ENCODE assay signal across 1 cellular context in the genomic region with DNA sequence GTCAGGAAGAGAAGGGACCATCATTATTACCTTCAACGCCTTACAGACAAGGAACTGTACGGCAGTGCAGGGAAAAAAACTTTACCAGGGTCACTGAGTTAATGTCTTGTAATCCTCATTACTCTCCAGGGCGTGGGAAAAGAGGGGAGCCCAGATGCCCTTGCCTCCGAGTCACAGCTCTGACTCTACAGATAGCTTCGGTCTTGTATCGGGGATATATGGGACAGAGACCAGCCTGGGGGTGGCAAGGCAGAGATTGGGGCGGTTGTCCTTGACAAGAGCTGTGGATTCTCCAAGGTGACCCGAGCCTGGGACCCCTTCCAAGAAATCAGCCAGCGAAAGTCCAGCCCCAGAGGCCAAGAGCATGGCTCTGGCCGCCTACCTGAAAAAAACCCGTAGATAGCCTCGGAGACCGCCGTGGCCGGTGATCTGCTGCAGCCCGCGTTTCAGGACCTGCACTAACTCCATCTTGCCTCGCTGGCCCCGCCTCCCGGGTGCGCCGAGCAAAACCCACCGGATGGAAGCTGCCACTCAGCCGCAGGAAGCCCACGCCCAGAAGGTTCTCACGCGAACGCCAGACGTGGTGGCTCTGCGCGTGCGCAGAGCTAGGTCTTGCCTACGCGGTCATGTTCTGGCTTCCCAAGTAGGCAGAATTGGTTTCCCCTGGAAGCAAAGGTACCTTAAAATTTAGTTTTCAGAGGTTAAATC.
TF ChIP-seq lines count a peak whose summit lies in the region.

A gene (minus strand): TSS at position 485 of the 708 bp plus-strand sequence. CDS start 17 bp downstream, at position 468.

TF ChIP-seq in HEK293, 187 proteins besides CTCF, POLR2A, EP300 and RAD21 (continued from another document and continues in another):
- TF ChIP-seq, protein P1, sequence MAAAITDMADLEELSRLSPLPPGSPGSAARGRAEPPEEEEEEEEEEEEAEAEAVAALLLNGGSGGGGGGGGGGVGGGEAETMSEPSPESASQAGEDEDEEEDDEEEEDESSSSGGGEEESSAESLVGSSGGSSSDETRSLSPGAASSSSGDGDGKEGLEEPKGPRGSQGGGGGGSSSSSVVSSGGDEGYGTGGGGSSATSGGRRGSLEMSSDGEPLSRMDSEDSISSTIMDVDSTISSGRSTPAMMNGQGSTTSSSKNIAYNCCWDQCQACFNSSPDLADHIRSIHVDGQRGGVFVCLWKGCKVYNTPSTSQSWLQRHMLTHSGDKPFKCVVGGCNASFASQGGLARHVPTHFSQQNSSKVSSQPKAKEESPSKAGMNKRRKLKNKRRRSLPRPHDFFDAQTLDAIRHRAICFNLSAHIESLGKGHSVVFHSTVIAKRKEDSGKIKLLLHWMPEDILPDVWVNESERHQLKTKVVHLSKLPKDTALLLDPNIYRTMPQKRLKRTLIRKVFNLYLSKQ (tag by site-specific recombination; IDR thresholded peaks at IDR 0.05; ENCODE audit: borderline replicate concordance) = no peak
- peak; percentile 38; the same call in 1 of the 2 replicates for TF ChIP-seq TRIM28 (IDR thresholded peaks at IDR 0.05; ENCODE audit: borderline replicate concordance, low read length)
- TF ChIP-seq, protein P2, sequence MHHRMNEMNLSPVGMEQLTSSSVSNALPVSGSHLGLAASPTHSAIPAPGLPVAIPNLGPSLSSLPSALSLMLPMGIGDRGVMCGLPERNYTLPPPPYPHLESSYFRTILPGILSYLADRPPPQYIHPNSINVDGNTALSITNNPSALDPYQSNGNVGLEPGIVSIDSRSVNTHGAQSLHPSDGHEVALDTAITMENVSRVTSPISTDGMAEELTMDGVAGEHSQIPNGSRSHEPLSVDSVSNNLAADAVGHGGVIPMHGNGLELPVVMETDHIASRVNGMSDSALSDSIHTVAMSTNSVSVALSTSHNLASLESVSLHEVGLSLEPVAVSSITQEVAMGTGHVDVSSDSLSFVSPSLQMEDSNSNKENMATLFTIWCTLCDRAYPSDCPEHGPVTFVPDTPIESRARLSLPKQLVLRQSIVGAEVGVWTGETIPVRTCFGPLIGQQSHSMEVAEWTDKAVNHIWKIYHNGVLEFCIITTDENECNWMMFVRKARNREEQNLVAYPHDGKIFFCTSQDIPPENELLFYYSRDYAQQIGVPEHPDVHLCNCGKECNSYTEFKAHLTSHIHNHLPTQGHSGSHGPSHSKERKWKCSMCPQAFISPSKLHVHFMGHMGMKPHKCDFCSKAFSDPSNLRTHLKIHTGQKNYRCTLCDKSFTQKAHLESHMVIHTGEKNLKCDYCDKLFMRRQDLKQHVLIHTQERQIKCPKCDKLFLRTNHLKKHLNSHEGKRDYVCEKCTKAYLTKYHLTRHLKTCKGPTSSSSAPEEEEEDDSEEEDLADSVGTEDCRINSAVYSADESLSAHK (tag by site-specific recombination; IDR thresholded peaks at IDR 0.05) = 0 out of 2 replicates have a peak, but pooled peaks have one; percentile 37
- TF ChIP-seq, protein P3, sequence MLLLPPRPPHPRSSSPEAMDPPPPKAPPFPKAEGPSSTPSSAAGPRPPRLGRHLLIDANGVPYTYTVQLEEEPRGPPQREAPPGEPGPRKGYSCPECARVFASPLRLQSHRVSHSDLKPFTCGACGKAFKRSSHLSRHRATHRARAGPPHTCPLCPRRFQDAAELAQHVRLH (tag by site-specific recombination; IDR thresholded peaks at IDR 0.05) = 0 out of 2 replicates have a peak, but pooled peaks have one; percentile 22
- TF ChIP-seq ZNF510 (tag by site-specific recombination; IDR thresholded peaks at IDR 0.05; ENCODE audit: insufficient replicate concordance) = no peak
- TF ChIP-seq, protein P4, sequence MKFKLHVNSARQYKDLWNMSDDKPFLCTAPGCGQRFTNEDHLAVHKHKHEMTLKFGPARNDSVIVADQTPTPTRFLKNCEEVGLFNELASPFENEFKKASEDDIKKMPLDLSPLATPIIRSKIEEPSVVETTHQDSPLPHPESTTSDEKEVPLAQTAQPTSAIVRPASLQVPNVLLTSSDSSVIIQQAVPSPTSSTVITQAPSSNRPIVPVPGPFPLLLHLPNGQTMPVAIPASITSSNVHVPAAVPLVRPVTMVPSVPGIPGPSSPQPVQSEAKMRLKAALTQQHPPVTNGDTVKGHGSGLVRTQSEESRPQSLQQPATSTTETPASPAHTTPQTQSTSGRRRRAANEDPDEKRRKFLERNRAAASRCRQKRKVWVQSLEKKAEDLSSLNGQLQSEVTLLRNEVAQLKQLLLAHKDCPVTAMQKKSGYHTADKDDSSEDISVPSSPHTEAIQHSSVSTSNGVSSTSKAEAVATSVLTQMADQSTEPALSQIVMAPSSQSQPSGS (tag by site-specific recombination; IDR thresholded peaks at IDR 0.05; ENCODE audit: low read depth) = no peak
- peak; percentile 33; the same call in 1 of the 2 replicates for TF ChIP-seq ZBTB20 (tag by site-specific recombination; IDR thresholded peaks at IDR 0.05)
- TF ChIP-seq, protein P5, sequence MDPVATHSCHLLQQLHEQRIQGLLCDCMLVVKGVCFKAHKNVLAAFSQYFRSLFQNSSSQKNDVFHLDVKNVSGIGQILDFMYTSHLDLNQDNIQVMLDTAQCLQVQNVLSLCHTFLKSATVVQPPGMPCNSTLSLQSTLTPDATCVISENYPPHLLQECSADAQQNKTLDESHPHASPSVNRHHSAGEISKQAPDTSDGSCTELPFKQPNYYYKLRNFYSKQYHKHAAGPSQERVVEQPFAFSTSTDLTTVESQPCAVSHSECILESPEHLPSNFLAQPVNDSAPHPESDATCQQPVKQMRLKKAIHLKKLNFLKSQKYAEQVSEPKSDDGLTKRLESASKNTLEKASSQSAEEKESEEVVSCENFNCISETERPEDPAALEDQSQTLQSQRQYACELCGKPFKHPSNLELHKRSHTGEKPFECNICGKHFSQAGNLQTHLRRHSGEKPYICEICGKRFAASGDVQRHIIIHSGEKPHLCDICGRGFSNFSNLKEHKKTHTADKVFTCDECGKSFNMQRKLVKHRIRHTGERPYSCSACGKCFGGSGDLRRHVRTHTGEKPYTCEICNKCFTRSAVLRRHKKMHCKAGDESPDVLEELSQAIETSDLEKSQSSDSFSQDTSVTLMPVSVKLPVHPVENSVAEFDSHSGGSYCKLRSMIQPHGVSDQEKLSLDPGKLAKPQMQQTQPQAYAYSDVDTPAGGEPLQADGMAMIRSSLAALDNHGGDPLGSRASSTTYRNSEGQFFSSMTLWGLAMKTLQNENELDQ (tag by site-specific recombination; IDR thresholded peaks at IDR 0.05; ENCODE audit: low read depth) = no peak
- TF ChIP-seq ZSCAN23 (tag by site-specific recombination; IDR thresholded peaks at IDR 0.05) = no peak
- no peak for TF ChIP-seq ZNF670 (tag by site-specific recombination; IDR thresholded peaks at IDR 0.05; ENCODE audit: low read depth)
- TF ChIP-seq ZNF341 (tag by site-specific recombination; IDR thresholded peaks at IDR 0.05; ENCODE audit: low read depth) = no peak
- TF ChIP-seq ZFP41 (tag by site-specific recombination; IDR thresholded peaks at IDR 0.05; ENCODE audit: borderline replicate concordance) = no peak
- TF ChIP-seq, protein P6, sequence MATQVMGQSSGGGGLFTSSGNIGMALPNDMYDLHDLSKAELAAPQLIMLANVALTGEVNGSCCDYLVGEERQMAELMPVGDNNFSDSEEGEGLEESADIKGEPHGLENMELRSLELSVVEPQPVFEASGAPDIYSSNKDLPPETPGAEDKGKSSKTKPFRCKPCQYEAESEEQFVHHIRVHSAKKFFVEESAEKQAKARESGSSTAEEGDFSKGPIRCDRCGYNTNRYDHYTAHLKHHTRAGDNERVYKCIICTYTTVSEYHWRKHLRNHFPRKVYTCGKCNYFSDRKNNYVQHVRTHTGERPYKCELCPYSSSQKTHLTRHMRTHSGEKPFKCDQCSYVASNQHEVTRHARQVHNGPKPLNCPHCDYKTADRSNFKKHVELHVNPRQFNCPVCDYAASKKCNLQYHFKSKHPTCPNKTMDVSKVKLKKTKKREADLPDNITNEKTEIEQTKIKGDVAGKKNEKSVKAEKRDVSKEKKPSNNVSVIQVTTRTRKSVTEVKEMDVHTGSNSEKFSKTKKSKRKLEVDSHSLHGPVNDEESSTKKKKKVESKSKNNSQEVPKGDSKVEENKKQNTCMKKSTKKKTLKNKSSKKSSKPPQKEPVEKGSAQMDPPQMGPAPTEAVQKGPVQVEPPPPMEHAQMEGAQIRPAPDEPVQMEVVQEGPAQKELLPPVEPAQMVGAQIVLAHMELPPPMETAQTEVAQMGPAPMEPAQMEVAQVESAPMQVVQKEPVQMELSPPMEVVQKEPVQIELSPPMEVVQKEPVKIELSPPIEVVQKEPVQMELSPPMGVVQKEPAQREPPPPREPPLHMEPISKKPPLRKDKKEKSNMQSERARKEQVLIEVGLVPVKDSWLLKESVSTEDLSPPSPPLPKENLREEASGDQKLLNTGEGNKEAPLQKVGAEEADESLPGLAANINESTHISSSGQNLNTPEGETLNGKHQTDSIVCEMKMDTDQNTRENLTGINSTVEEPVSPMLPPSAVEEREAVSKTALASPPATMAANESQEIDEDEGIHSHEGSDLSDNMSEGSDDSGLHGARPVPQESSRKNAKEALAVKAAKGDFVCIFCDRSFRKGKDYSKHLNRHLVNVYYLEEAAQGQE (tag by site-specific recombination; IDR thresholded peaks at IDR 0.05) = peak; percentile 47; the same call in 1 of the 2 replicates
- no peak for TF ChIP-seq ZBTB7A (tag by site-specific recombination; IDR thresholded peaks at IDR 0.05; ENCODE audit: low read depth)
- peak; percentile 9; the same call in 1 of the 2 replicates for TF ChIP-seq ZNF391 (tag by site-specific recombination; IDR thresholded peaks at IDR 0.05; ENCODE audit: borderline replicate concordance, low read depth)
- 0 out of 2 replicates have a peak, but pooled peaks have one; percentile 59 for TF ChIP-seq ZBTB1 (tag by site-specific recombination; IDR thresholded peaks at IDR 0.05)
- TF ChIP-seq, protein P7, sequence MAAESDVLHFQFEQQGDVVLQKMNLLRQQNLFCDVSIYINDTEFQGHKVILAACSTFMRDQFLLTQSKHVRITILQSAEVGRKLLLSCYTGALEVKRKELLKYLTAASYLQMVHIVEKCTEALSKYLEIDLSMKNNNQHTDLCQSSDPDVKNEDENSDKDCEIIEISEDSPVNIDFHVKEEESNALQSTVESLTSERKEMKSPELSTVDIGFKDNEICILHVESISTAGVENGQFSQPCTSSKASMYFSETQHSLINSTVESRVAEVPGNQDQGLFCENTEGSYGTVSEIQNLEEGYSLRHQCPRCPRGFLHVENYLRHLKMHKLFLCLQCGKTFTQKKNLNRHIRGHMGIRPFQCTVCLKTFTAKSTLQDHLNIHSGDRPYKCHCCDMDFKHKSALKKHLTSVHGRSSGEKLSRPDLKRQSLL (tag by site-specific recombination; IDR thresholded peaks at IDR 0.05) = no peak
- peak; percentile 37; the same call in 1 of the 2 replicates for TF ChIP-seq ZNF394 (tag by site-specific recombination; IDR thresholded peaks at IDR 0.05; ENCODE audit: borderline replicate concordance)
- TF ChIP-seq ZNF211 (tag by site-specific recombination; IDR thresholded peaks at IDR 0.05; ENCODE audit: low read depth) = no peak
- TF ChIP-seq ZNF175 (tag by site-specific recombination; IDR thresholded peaks at IDR 0.05) = no peak
- no peak for TF ChIP-seq ZNF37A (tag by site-specific recombination; IDR thresholded peaks at IDR 0.05)
- TF ChIP-seq YY1 (tag by site-specific recombination; IDR thresholded peaks at IDR 0.05) = peak; percentile 86
- TF ChIP-seq, protein P8, sequence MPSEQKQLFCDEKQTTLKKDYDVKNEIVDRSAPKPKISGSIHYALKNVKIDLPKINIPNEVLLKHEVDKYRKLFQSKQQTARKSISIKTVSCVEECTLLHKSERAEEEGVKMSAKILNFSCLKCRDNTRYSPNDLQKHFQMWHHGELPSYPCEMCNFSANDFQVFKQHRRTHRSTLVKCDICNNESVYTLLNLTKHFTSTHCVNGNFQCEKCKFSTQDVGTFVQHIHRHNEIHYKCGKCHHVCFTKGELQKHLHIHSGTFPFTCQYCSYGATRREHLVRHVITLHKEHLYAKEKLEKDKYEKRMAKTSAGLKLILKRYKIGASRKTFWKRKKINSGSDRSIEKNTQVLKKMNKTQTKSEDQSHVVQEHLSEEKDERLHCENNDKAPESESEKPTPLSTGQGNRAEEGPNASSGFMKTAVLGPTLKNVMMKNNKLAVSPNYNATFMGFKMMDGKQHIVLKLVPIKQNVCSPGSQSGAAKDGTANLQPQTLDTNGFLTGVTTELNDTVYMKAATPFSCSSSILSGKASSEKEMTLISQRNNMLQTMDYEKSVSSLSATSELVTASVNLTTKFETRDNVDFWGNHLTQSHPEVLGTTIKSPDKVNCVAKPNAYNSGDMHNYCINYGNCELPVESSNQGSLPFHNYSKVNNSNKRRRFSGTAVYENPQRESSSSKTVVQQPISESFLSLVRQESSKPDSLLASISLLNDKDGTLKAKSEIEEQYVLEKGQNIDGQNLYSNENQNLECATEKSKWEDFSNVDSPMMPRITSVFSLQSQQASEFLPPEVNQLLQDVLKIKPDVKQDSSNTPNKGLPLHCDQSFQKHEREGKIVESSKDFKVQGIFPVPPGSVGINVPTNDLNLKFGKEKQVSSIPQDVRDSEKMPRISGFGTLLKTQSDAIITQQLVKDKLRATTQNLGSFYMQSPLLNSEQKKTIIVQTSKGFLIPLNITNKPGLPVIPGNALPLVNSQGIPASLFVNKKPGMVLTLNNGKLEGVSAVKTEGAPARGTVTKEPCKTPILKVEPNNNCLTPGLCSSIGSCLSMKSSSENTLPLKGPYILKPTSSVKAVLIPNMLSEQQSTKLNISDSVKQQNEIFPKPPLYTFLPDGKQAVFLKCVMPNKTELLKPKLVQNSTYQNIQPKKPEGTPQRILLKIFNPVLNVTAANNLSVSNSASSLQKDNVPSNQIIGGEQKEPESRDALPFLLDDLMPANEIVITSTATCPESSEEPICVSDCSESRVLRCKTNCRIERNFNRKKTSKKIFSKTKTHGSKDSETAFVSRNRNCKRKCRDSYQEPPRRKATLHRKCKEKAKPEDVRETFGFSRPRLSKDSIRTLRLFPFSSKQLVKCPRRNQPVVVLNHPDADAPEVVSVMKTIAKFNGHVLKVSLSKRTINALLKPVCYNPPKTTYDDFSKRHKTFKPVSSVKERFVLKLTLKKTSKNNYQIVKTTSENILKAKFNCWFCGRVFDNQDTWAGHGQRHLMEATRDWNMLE (tag by site-specific recombination; conservative IDR thresholded peaks at IDR 0.05; ENCODE audit: low read depth) = peak; percentile 46; the same call in 1 of the 2 replicates
- no peak for TF ChIP-seq IKZF3 (tag by site-specific recombination; IDR thresholded peaks at IDR 0.05)
- TF ChIP-seq SP7 (tag by site-specific recombination; IDR thresholded peaks at IDR 0.05) = peak; percentile 75
- TF ChIP-seq, protein P9, sequence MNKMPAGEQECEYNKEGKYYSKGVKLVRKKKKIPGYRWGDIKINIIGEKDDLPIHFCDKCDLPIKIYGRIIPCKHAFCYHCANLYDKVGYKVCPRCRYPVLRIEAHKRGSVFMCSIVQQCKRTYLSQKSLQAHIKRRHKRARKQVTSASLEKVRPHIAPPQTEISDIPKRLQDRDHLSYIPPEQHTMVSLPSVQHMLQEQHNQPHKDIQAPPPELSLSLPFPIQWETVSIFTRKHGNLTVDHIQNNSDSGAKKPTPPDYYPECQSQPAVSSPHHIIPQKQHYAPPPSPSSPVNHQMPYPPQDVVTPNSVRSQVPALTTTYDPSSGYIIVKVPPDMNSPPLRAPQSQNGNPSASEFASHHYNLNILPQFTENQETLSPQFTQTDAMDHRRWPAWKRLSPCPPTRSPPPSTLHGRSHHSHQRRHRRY (tag by site-specific recombination; IDR thresholded peaks at IDR 0.05) = no peak
- no peak for TF ChIP-seq ZNF561 (tag by site-specific recombination; IDR thresholded peaks at IDR 0.05; ENCODE audit: borderline replicate concordance)
- no peak for TF ChIP-seq ZNF24 (tag by site-specific recombination; IDR thresholded peaks at IDR 0.05)
- TF ChIP-seq ZBTB21 (tag by site-specific recombination; IDR thresholded peaks at IDR 0.05) = no peak
- TF ChIP-seq KLF8 (tag by site-specific recombination; IDR thresholded peaks at IDR 0.05) = peak; percentile 67; the same call in 1 of the 2 replicates
- TF ChIP-seq OSR2 (tag by site-specific recombination; IDR thresholded peaks at IDR 0.05) = no peak
